In the genomic region with DNA sequence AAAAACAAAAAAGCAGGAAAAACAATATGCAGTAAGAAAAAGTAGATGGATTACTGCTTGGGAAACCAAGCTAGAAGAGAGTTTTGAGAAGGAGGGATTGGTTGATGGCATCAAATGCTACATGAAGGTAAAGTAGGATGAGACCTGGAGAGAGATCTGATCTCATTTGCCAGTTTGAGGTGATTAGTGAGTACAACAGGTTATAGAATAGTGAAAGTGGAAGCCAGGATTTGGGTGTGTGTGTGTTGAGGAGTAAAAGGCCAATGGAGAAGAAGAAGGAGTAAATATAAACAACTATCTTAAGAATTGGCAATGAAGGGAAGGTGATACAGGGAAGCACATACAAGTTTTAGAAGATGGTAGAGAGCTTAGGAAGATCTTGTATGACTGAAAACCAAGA, we compare ENCODE assay signal across 27 cellular contexts.
DNase-seq lines count a peak whose midpoint lies in the region; ATAC-seq, FAIRE-seq and TF ChIP-seq lines count a peak whose summit lies in the region.
"Had no signal": no experiment of that assay in that cellular context is flagged by ENCODE, and none has a peak within 500 bp of the region (broad histone marks: within the 10 kb centered on the region; RNA-seq: fewer than 3 reads in every experiment).

No MANE protein-coding gene starts in this region.

- H3K27ac ChIP-seq in A549 (no peak overlapping the region), GM23248 (peak overlapping the region; percentile 55), mesodermal cell (ENCODE audit: low read depth, low read length, severe bottlenecking) (peak overlapping the region; percentile 43)
- H3K27ac ChIP-seq: BLaER1 had no signal

- no peaks in the 10 kb centered on the region for H3F3A ChIP-seq in GM23248 (ENCODE audit: insufficient read depth)

- peaks cover 14% of the 10 kb centered on the region for H3K36me3 Mint-ChIP-seq in nephron progenitor cell (ENCODE audit: low read depth)

- no peaks in the 10 kb centered on the region for H4K20me1 ChIP-seq in GM23248 (ENCODE audit: insufficient read depth)
- H4K20me1 ChIP-seq: BLaER1 had no signal

- TF ChIP-seq EP300 in A549 (IDR thresholded peaks at IDR 0.05), result no peak

- no peak overlapping the region for H3K27ac Mint-ChIP-seq in nephron progenitor cell
- H3K27ac Mint-ChIP-seq: CD4-positive, alpha-beta memory T cell had no signal

- ATAC-seq in A549 (no peak), HG02610 (IDR thresholded peaks at IDR 0.05; ENCODE audit: unreplicated experiment) (no peak)
- ATAC-seq: GM12878, HCT116, Panc1 had no signal

- H3K36me3 ChIP-seq in GM23248 (ENCODE audit: low read depth) (no peaks in the 10 kb centered on the region), mesodermal cell (ENCODE audit: control insufficient read depth, insufficient read depth, low read length) (no peaks in the 10 kb centered on the region)

- in situ Hi-C loops in GM23248 (cut with MboI), result no loop called here

- CTCF ChIA-PET in A549 (lab: Yijun Ruan, JAX), result interaction anchor here (0.7 kb wide), 1 partner anchor 12 kb away, joined by 4 read pairs; no protein-coding TSS in a partner anchor

- no peak for FAIRE-seq in A549 (lab: Jason Lieb, UNC)
- FAIRE-seq: GM12878, H1 had no signal

- H3K4me1 ChIP-seq in A549 (peaks cover 8% of the 10 kb centered on the region; the same call in 1 of the 3 replicates), GM23248 (ENCODE audit: insufficient read depth) (peaks cover 20% of the 10 kb centered on the region), mesodermal cell (ENCODE audit: control insufficient read depth, insufficient read depth, low read length, poor library complexity, severe bottlenecking) (peaks cover 13% of the 10 kb centered on the region)

- peaks cover 9% of the 10 kb centered on the region for H3K4me1 Mint-ChIP-seq in nephron progenitor cell

- no peak for TF ChIP-seq CTCF in A549 (IDR thresholded peaks at IDR 0.05)
- no peak for TF ChIP-seq CTCF in epithelial cell of proximal tubule (conservative IDR thresholded peaks at IDR 0.05; ENCODE audit: low read depth, low read length)
- no peak for TF ChIP-seq CTCF in nephron progenitor cell (IDR thresholded peaks at IDR 0.05)

- H3K4me3 ChIP-seq in A549 (no peak overlapping the region), GM23248 (no peak overlapping the region), epithelial cell of proximal tubule (ENCODE audit: low read depth, low read length) (peak overlapping the region; percentile 9), mesodermal cell (ENCODE audit: extremely low read depth, insufficient read depth, low read length, poor library complexity, severe bottlenecking) (no peak overlapping the region)
- H3K4me3 ChIP-seq: BLaER1, GM12878 had no signal

- no peak overlapping the region for H3K4me3 Mint-ChIP-seq in nephron progenitor cell
- H3K4me3 Mint-ChIP-seq: CD4-positive, alpha-beta memory T cell had no signal

- H3K9me3 ChIP-seq in A549, result no peaks in the 10 kb centered on the region
- H3K9me3 ChIP-seq in GM23248 (ENCODE audit: low read depth), result no peaks in the 10 kb centered on the region
- H3K9me3 ChIP-seq in mesodermal cell (ENCODE audit: control insufficient read depth, low read length), result no peaks in the 10 kb centered on the region
- H3K9me3 ChIP-seq: Caco-2 had no signal

- no peak for TF ChIP-seq RAD21 in A549 (conservative IDR thresholded peaks at IDR 0.05 in 1 of 2, IDR thresholded peaks at IDR 0.05 in 1 of 2)

- H3K4me2 ChIP-seq in A549 (0 out of 3 replicates have a peak overlapping the region, but pooled peaks have one; percentile 33), GM23248 (ENCODE audit: unreplicated experiment) (no peak overlapping the region)
- H3K4me2 ChIP-seq: BLaER1 had no signal

- no peaks in the 10 kb centered on the region for H3K79me2 ChIP-seq in GM23248 (ENCODE audit: insufficient read depth)

- H3K27me3 Mint-ChIP-seq in nephron progenitor cell (ENCODE audit: low read depth, poor library complexity), result no peaks in the 10 kb centered on the region
- H3K27me3 Mint-ChIP-seq: CD4-positive, alpha-beta memory T cell had no signal

- no peaks in the 10 kb centered on the region for H3K9me2 ChIP-seq in GM23248 (ENCODE audit: insufficient read depth)

- POLR2A ChIA-PET in A549 (lab: Yijun Ruan, JAX), result no interaction called here

- DNase-seq in A549 (ENCODE audit: low read depth in 1 of 2, low spot score in 1 of 2), result no peak
- no peak for DNase-seq in GM23248
- no peak for DNase-seq in epithelial cell of proximal tubule (ENCODE audit: low read depth)
- DNase-seq in nephron progenitor cell, result no peak
- no peak for DNase-seq in DMS79 (lab: John Stamatoyannopoulos, UW)
- no peak for DNase-seq in NCI-H1694 (lab: John Stamatoyannopoulos, UW)
- DNase-seq: Caco-2; CD4-positive, alpha-beta memory T cell; DMS 273 treated with DMSO at 0.1 percent for 48 hours; DND-41; KBM-7; MM.1S; NCI-H1048; NCI-H1436 treated with DMSO at 0.1 percent for 48 hours; NCI-H2029 treated with DMSO at 0.1 percent for 48 hours; NCI-H226; NCI-H524; NCI-H774; NK-92 treated with Interleukin-12 subunit alpha and Interleukin-12 subunit beta, amount 100 ng/mL, for 24 hours; SIG-M5 had no signal

- H3K9ac ChIP-seq in GM23248, result peak overlapping the region; percentile 17; the same call in 1 of the 2 replicates
- H3K9ac ChIP-seq: BLaER1 had no signal

- no peaks in the 10 kb centered on the region for H3K27me3 ChIP-seq in GM23248 (replicated peaks; ENCODE audit: insufficient read depth)
- H3K27me3 ChIP-seq: BLaER1 had no signal

- peak overlapping the region; percentile 36; the same call in 1 of the 2 replicates for H2AFZ ChIP-seq in GM23248

- no peaks in the 10 kb centered on the region for H3K9me3 Mint-ChIP-seq in nephron progenitor cell
- H3K9me3 Mint-ChIP-seq: CD4-positive, alpha-beta memory T cell had no signal

- no peak for TF ChIP-seq POLR2A in A549 (IDR thresholded peaks at IDR 0.05; ENCODE audit: low read length)

TF ChIP-seq in A549, 52 proteins besides CTCF, POLR2A, EP300 and RAD21:
- TF ChIP-seq EHMT2 (IDR thresholded peaks at IDR 0.05; ENCODE audit: low read depth) (no peak), JUNB (IDR thresholded peaks at IDR 0.05) (no peak), ZNF302 (CRISPR knock-in tag; IDR thresholded peaks at IDR 0.05) (no peak), RFX5 (IDR thresholded peaks at IDR 0.05) (no peak), RCOR1 (IDR thresholded peaks at IDR 0.05; ENCODE audit: low read depth, low read length) (no peak), JUN (IDR thresholded peaks at IDR 0.05) (no peak), HEYL (CRISPR knock-in tag; IDR thresholded peaks at IDR 0.05) (no peak)
- TF ChIP-seq, protein P1, sequence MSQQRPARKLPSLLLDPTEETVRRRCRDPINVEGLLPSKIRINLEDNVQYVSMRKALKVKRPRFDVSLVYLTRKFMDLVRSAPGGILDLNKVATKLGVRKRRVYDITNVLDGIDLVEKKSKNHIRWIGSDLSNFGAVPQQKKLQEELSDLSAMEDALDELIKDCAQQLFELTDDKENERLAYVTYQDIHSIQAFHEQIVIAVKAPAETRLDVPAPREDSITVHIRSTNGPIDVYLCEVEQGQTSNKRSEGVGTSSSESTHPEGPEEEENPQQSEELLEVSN (IDR thresholded peaks at IDR 0.05; ENCODE audit: borderline replicate concordance, low read depth), result no peak
- TF ChIP-seq, protein P2, sequence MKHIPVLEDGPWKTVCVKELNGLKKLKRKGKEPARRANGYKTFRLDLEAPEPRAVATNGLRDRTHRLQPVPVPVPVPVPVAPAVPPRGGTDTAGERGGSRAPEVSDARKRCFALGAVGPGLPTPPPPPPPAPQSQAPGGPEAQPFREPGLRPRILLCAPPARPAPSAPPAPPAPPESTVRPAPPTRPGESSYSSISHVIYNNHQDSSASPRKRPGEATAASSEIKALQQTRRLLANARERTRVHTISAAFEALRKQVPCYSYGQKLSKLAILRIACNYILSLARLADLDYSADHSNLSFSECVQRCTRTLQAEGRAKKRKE (CRISPR knock-in tag; IDR thresholded peaks at IDR 0.05; ENCODE audit: low read depth), result no peak
- TF ChIP-seq, protein P3, sequence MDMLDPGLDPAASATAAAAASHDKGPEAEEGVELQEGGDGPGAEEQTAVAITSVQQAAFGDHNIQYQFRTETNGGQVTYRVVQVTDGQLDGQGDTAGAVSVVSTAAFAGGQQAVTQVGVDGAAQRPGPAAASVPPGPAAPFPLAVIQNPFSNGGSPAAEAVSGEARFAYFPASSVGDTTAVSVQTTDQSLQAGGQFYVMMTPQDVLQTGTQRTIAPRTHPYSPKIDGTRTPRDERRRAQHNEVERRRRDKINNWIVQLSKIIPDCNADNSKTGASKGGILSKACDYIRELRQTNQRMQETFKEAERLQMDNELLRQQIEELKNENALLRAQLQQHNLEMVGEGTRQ (IDR thresholded peaks at IDR 0.05), result no peak
TF ChIP-seq in A549: peak in this region for 0.

Comparison
In these comparisons a context has a peak if more than half of its experiments do, and no peak if none do; other contexts are left out.
1. H3K27ac ChIP-seq: peak in GM23248 (single experiment) and mesodermal cell (single experiment); none in A549 (0 of 2).